Comparison of ENCODE assay signal across 26 cellular contexts in the genomic region with DNA sequence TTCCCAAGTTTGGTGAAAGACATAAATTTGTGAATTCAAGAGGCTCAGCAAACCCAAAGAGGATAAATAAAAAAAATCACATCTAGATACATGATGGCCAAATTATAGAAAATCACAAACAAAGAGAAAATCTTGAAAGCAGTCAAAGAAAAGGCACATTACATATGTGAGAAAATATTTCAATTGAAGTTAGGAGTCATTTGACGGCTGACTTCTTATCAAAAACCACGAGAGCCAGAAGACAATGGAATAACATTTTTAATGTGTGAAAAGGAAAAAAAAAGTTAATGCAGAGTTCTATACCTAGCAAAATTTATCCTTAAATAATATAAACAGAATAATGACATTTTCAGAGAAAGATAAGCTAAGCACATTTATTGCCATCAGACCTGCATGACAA.
"Had no signal": no experiment of that assay in that cellular context is flagged by ENCODE, and none has a peak within 500 bp of the region (broad histone marks: within the 10 kb centered on the region; RNA-seq: fewer than 3 reads in every experiment).

No MANE protein-coding gene starts in this region.

- H3K4me3 ChIP-seq: colonic mucosa, esophagus squamous epithelium, gastrocnemius medialis, heart right ventricle, left lung, lung had no signal

- H3K9me3 ChIP-seq: colonic mucosa had no signal

- DNase-seq: colonic mucosa; cortex of kidney; effector CD8-positive, alpha-beta T cell; effector memory CD8-positive, alpha-beta T cell; endodermal cell; erythroblast; esophagus squamous epithelium; foreskin fibroblast; foreskin melanocyte; gastrocnemius medialis; glutamatergic neuron; head of caudate nucleus; heart right ventricle; hippocampal formation; left cardiac atrium; left lung; left ventricle myocardium superior; mammary epithelial cell; mesendoderm; midbrain; naive thymus-derived CD4-positive, alpha-beta T cell had no signal

- H3K4me1 ChIP-seq: colonic mucosa, esophagus squamous epithelium, gastrocnemius medialis, left lung had no signal

- H3K36me3 ChIP-seq: colonic mucosa, esophagus squamous epithelium, gastrocnemius medialis, heart right ventricle, left lung had no signal

- H3K27me3 ChIP-seq: colonic mucosa, esophagus squamous epithelium, gastrocnemius medialis, heart right ventricle, left lung had no signal

- H3K27ac ChIP-seq: colonic mucosa, epithelial cell of prostate, esophagus squamous epithelium, gastrocnemius medialis, heart right ventricle, left lung had no signal

- FAIRE-seq: endometrium, islet of Langerhans, keratinocyte had no signal
